ENCODE assay signal across 1 cellular context in the genomic region with DNA sequence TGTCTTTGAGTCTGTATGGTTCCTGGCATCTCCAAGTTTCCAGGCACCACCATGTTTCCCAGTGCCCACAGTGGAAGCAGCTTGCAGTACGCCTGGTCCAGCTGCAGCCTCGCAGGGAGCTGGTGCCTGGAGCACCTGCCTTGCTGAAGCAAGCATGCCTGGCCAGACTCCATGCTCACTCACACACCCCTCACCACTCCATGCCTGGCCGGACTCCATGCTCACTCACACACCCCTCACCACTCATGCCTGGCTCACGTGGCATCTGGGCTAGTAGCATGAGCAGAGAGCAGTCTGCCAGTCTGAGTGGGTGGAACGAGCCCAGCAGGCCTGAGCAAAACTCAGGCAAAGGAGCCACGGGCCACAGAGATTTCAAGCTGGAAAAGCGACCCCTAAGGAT.
TF ChIP-seq lines count a peak whose summit lies in the region.

No MANE protein-coding gene starts in this region.

TF ChIP-seq in H1, 55 proteins besides CTCF, POLR2A, EP300 and RAD21 (continued from another document):
- no peak for TF ChIP-seq GABPA (IDR thresholded peaks at IDR 0.05; ENCODE audit: borderline replicate concordance, insufficient read depth, low read length)
- no peak for TF ChIP-seq CEBPB (IDR thresholded peaks at IDR 0.05; ENCODE audit: low read depth, low read length)
- no peak for TF ChIP-seq SP4 (IDR thresholded peaks at IDR 0.05; ENCODE audit: low read length)
- TF ChIP-seq, protein P1, sequence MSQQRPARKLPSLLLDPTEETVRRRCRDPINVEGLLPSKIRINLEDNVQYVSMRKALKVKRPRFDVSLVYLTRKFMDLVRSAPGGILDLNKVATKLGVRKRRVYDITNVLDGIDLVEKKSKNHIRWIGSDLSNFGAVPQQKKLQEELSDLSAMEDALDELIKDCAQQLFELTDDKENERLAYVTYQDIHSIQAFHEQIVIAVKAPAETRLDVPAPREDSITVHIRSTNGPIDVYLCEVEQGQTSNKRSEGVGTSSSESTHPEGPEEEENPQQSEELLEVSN (IDR thresholded peaks at IDR 0.05): no peak
- TF ChIP-seq, protein P2, sequence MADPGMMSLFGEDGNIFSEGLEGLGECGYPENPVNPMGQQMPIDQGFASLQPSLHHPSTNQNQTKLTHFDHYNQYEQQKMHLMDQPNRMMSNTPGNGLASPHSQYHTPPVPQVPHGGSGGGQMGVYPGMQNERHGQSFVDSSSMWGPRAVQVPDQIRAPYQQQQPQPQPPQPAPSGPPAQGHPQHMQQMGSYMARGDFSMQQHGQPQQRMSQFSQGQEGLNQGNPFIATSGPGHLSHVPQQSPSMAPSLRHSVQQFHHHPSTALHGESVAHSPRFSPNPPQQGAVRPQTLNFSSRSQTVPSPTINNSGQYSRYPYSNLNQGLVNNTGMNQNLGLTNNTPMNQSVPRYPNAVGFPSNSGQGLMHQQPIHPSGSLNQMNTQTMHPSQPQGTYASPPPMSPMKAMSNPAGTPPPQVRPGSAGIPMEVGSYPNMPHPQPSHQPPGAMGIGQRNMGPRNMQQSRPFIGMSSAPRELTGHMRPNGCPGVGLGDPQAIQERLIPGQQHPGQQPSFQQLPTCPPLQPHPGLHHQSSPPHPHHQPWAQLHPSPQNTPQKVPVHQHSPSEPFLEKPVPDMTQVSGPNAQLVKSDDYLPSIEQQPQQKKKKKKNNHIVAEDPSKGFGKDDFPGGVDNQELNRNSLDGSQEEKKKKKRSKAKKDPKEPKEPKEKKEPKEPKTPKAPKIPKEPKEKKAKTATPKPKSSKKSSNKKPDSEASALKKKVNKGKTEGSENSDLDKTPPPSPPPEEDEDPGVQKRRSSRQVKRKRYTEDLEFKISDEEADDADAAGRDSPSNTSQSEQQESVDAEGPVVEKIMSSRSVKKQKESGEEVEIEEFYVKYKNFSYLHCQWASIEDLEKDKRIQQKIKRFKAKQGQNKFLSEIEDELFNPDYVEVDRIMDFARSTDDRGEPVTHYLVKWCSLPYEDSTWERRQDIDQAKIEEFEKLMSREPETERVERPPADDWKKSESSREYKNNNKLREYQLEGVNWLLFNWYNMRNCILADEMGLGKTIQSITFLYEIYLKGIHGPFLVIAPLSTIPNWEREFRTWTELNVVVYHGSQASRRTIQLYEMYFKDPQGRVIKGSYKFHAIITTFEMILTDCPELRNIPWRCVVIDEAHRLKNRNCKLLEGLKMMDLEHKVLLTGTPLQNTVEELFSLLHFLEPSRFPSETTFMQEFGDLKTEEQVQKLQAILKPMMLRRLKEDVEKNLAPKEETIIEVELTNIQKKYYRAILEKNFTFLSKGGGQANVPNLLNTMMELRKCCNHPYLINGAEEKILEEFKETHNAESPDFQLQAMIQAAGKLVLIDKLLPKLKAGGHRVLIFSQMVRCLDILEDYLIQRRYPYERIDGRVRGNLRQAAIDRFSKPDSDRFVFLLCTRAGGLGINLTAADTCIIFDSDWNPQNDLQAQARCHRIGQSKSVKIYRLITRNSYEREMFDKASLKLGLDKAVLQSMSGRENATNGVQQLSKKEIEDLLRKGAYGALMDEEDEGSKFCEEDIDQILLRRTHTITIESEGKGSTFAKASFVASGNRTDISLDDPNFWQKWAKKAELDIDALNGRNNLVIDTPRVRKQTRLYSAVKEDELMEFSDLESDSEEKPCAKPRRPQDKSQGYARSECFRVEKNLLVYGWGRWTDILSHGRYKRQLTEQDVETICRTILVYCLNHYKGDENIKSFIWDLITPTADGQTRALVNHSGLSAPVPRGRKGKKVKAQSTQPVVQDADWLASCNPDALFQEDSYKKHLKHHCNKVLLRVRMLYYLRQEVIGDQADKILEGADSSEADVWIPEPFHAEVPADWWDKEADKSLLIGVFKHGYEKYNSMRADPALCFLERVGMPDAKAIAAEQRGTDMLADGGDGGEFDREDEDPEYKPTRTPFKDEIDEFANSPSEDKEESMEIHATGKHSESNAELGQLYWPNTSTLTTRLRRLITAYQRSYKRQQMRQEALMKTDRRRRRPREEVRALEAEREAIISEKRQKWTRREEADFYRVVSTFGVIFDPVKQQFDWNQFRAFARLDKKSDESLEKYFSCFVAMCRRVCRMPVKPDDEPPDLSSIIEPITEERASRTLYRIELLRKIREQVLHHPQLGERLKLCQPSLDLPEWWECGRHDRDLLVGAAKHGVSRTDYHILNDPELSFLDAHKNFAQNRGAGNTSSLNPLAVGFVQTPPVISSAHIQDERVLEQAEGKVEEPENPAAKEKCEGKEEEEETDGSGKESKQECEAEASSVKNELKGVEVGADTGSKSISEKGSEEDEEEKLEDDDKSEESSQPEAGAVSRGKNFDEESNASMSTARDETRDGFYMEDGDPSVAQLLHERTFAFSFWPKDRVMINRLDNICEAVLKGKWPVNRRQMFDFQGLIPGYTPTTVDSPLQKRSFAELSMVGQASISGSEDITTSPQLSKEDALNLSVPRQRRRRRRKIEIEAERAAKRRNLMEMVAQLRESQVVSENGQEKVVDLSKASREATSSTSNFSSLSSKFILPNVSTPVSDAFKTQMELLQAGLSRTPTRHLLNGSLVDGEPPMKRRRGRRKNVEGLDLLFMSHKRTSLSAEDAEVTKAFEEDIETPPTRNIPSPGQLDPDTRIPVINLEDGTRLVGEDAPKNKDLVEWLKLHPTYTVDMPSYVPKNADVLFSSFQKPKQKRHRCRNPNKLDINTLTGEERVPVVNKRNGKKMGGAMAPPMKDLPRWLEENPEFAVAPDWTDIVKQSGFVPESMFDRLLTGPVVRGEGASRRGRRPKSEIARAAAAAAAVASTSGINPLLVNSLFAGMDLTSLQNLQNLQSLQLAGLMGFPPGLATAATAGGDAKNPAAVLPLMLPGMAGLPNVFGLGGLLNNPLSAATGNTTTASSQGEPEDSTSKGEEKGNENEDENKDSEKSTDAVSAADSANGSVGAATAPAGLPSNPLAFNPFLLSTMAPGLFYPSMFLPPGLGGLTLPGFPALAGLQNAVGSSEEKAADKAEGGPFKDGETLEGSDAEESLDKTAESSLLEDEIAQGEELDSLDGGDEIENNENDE (IDR thresholded peaks at IDR 0.05; ENCODE audit: insufficient replicate concordance, low read length): no peak
- TF ChIP-seq SUZ12 (IDR thresholded peaks at IDR 0.05; ENCODE audit: low read length): no peak
TF ChIP-seq in H1: peak in this region for 0.
